10 cellular contexts compared by ENCODE assay signal in genomic region chr4:186845137-186845842, GRCh38.
DNase-seq lines count a peak whose midpoint lies in the region; ATAC-seq and TF ChIP-seq lines count a peak whose summit lies in the region.
"Had no signal": no experiment of that assay in that cellular context is flagged by ENCODE, and none has a peak within 500 bp of the region (broad histone marks: within the 10 kb centered on the region; RNA-seq: fewer than 3 reads in every experiment).

No MANE protein-coding gene starts in this region.

- no peaks in the 10 kb centered on the region for H3K9me3 ChIP-seq in SJSA1 (replicated peaks)

- peak; percentile 41 for DNase-seq in ELF-1 (ENCODE audit: low read depth, low spot score)
- DNase-seq in SJSA1 (ENCODE audit: low read depth in 1 of 2, low spot score in 2 of 2), result peak; percentile 85 to 98
- peak; percentile 90 for DNase-seq in fibroblast of pulmonary artery (ENCODE audit: low read depth)
- no peak for DNase-seq in NCI-H446 treated with DMSO at 0.1 percent for 48 hours (lab: John Stamatoyannopoulos, UW)
- DNase-seq in activated effector memory CD4-positive, alpha-beta T cell treated with Interleukin-2 at 50 U/mL for 16 hours, result no peak
- no peak for DNase-seq in stimulated activated effector memory CD8-positive, alpha-beta T cell treated with anti-CD3 and anti-CD28 coated beads, Interleukin-12 subunit alpha, Interleukin-12 subunit beta, amount 100 ng/mL, for 72 hours (ENCODE audit: low spot score in 2 of 2)
- DNase-seq: amygdala; stimulated activated CD4-positive, alpha-beta T cell treated with anti-CD3 and anti-CD28 coated beads, Interleukin-2, amount 100 ng/mL, for 48 hours had no signal

- peaks cover 7% of the 10 kb centered on the region for H3K9me3 Mint-ChIP-seq in stimulated activated effector memory CD8-positive, alpha-beta T cell treated with anti-CD3 and anti-CD28 coated beads, Interleukin-12 subunit alpha, Interleukin-12 subunit beta, amount 100 ng/mL, for 72 hours

- peak overlapping the region; percentile 97 for H3K27ac ChIP-seq in SJSA1
- H3K27ac ChIP-seq in rectal smooth muscle tissue (ENCODE audit: low read depth, low read length), result peak overlapping the region; percentile 77

- H3K36me3 Mint-ChIP-seq in stimulated activated effector memory CD8-positive, alpha-beta T cell treated with anti-CD3 and anti-CD28 coated beads, Interleukin-12 subunit alpha, Interleukin-12 subunit beta, amount 100 ng/mL, for 72 hours, result no peaks in the 10 kb centered on the region

- H3K4me3 ChIP-seq in SJSA1 (no peak overlapping the region), fibroblast of pulmonary artery (replicated peaks; ENCODE audit: low read depth, low read length) (no peak overlapping the region), rectal smooth muscle tissue (ENCODE audit: low read length) (no peak overlapping the region)

- H3K4me1 ChIP-seq in SJSA1 (replicated peaks) (peaks cover 50% of the 10 kb centered on the region), rectal smooth muscle tissue (ENCODE audit: control insufficient read depth, insufficient read depth, low read length) (peaks cover 10% of the 10 kb centered on the region)

- no peak overlapping the region for H3K27ac Mint-ChIP-seq in stimulated activated effector memory CD8-positive, alpha-beta T cell treated with anti-CD3 and anti-CD28 coated beads, Interleukin-12 subunit alpha, Interleukin-12 subunit beta, amount 100 ng/mL, for 72 hours

- no peaks in the 10 kb centered on the region for H3K27me3 ChIP-seq in SJSA1 (replicated peaks)
- H3K27me3 ChIP-seq in rectal smooth muscle tissue (ENCODE audit: control insufficient read depth, insufficient read depth, low read length), result no peaks in the 10 kb centered on the region

- ATAC-seq in stimulated activated effector memory CD8-positive, alpha-beta T cell treated with anti-CD3 and anti-CD28 coated beads, Interleukin-12 subunit alpha, Interleukin-12 subunit beta, amount 100 ng/mL, for 72 hours, result no peak
- ATAC-seq in HG03139 (IDR thresholded peaks at IDR 0.05; ENCODE audit: unreplicated experiment), result no peak

- no peaks in the 10 kb centered on the region for H3K4me1 Mint-ChIP-seq in stimulated activated effector memory CD8-positive, alpha-beta T cell treated with anti-CD3 and anti-CD28 coated beads, Interleukin-12 subunit alpha, Interleukin-12 subunit beta, amount 100 ng/mL, for 72 hours

- H3K4me3 Mint-ChIP-seq in stimulated activated effector memory CD8-positive, alpha-beta T cell treated with anti-CD3 and anti-CD28 coated beads, Interleukin-12 subunit alpha, Interleukin-12 subunit beta, amount 100 ng/mL, for 72 hours, result no peak overlapping the region

- no peak for TF ChIP-seq CTCF in fibroblast of pulmonary artery (IDR thresholded peaks at IDR 0.05; ENCODE audit: low read length, missing control alignments)

- no peak overlapping the region for H3K9ac ChIP-seq in rectal smooth muscle tissue (ENCODE audit: low read length)

- H3K36me3 ChIP-seq in SJSA1, result no peaks in the 10 kb centered on the region
- no peaks in the 10 kb centered on the region for H3K36me3 ChIP-seq in rectal smooth muscle tissue (ENCODE audit: control insufficient read depth, insufficient read depth, low read length)

Comparison
In these comparisons a context has a peak if more than half of its experiments do, and no peak if none do; other contexts are left out.
1. DNase-seq: peak in ELF-1 (single experiment), SJSA1 (2 of 2) and fibroblast of pulmonary artery (single experiment); none in NCI-H446 treated with DMSO at 0.1 percent for 48 hours (single experiment), activated effector memory CD4-positive, alpha-beta T cell treated with Interleukin-2 at 50 U/mL for 16 hours (single experiment) and stimulated activated effector memory CD8-positive, alpha-beta T cell treated with anti-CD3 and anti-CD28 coated beads, Interleukin-12 subunit alpha, Interleukin-12 subunit beta, amount 100 ng/mL, for 72 hours (0 of 2).